29 cellular contexts compared by ENCODE assay signal in the genomic region with DNA sequence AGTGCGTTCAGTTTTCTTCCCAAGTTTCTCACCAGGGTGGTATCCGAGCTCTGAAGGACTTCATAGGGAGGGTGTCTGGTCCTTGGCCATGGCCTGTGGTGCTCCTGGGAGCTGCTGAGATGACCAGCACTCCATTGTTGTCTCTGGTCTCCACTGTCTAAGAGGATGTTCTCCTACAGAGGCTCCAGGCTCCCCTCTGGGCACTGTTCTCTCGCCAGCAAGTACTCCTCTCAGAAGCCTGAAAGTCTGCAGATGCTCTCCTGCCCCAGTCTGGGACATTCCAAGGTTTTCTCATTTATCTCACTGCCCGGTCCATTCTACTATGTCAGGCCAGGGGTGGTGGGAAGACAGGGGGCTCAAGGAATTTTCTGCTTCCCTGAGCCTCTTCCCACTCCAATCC.
"Had no signal": no experiment of that assay in that cellular context is flagged by ENCODE, and none has a peak within 500 bp of the region (broad histone marks: within the 10 kb centered on the region; RNA-seq: fewer than 3 reads in every experiment).

No MANE protein-coding gene starts in this region.

- H3K4me3 Mint-ChIP-seq: activated CD4-positive, alpha-beta T cell treated with anti-CD3 and anti-CD28 coated beads for 36 hours; activated CD8-positive, alpha-beta T cell treated with anti-CD3 and anti-CD28 coated beads, Interleukin-2, amount 10 ng/mL, durations not matched to agents 7 days and 5 days; activated T-cell treated with anti-CD3 and anti-CD28 coated beads, Interleukin-2, amount 50 U/mL, for 24 hours; IgD-negative memory B cell; T-cell had no signal

- H3K36me3 ChIP-seq: adrenal gland, breast epithelium, MG63, Peyer's patch, SJSA1, WERI-Rb-1 had no signal

- H3K27ac Mint-ChIP-seq: activated CD4-positive, alpha-beta T cell treated with anti-CD3 and anti-CD28 coated beads for 36 hours; activated CD4-positive, alpha-beta T cell treated with anti-CD3 and anti-CD28 coated beads, Interleukin-2, amount 10 ng/mL, durations not matched to agents 7 days and 5 days; activated CD8-positive, alpha-beta T cell treated with anti-CD3 and anti-CD28 coated beads, Interleukin-2, amount 10 ng/mL, durations not matched to agents 7 days and 5 days; activated naive CD4-positive, alpha-beta T cell treated with anti-CD3 and anti-CD28 coated beads, Interleukin-2, amount 50 U/mL, for 72 hours; activated T-cell treated with anti-CD3 and anti-CD28 coated beads, Interleukin-2, amount 50 U/mL, for 24 hours; IgD-negative memory B cell had no signal

- H3K27ac ChIP-seq: adrenal gland, body of pancreas, breast epithelium, Peyer's patch, SJSA1, WERI-Rb-1 had no signal

- H3K4me1 ChIP-seq: adrenal gland, body of pancreas, breast epithelium, Peyer's patch, SJSA1 had no signal

- H3K27me3 Mint-ChIP-seq: activated CD4-positive, alpha-beta T cell treated with anti-CD3 and anti-CD28 coated beads for 36 hours; activated T-cell treated with anti-CD3 and anti-CD28 coated beads, Interleukin-2, amount 50 U/mL, for 24 hours had no signal

- ATAC-seq: activated CD4-positive, alpha-beta T cell treated with anti-CD3 and anti-CD28 coated beads for 36 hours; activated CD8-positive, alpha-beta T cell treated with anti-CD3 and anti-CD28 coated beads, Interleukin-2, amount 10 ng/mL, durations not matched to agents 7 days and 5 days; activated naive CD4-positive, alpha-beta T cell treated with anti-CD3 and anti-CD28 coated beads, Interleukin-2, amount 50 U/mL, for 72 hours; body of pancreas; T-cell had no signal

- H3K9me3 Mint-ChIP-seq: activated naive CD4-positive, alpha-beta T cell treated with anti-CD3 and anti-CD28 coated beads, Interleukin-2, amount 50 U/mL, for 72 hours; activated T-cell treated with anti-CD3 and anti-CD28 coated beads, Interleukin-2, amount 50 U/mL, for 24 hours had no signal

- H3K4me3 ChIP-seq: adrenal gland, body of pancreas, breast epithelium, MG63, Peyer's patch, SJSA1 had no signal

- H3K36me3 Mint-ChIP-seq: activated naive CD4-positive, alpha-beta T cell treated with anti-CD3 and anti-CD28 coated beads, Interleukin-2, amount 50 U/mL, for 72 hours had no signal

- H3K27me3 ChIP-seq: adrenal gland, body of pancreas, MG63, Peyer's patch had no signal

- H3K9me3 ChIP-seq: adrenal gland, body of pancreas, breast epithelium, MG63, Peyer's patch, SK-N-SH had no signal

- DNase-seq: activated CD4-positive, alpha-beta T cell treated with anti-CD3 and anti-CD28 coated beads for 36 hours; activated CD4-positive, alpha-beta T cell treated with anti-CD3 and anti-CD28 coated beads, Interleukin-2, amount 10 ng/mL, durations not matched to agents 7 days and 5 days; activated CD4-positive, alpha-beta T cell treated with anti-CD3 and anti-CD28 coated beads, Interleukin-2, amount 50 U/mL, for 48 hours; activated CD8-positive, alpha-beta T cell treated with anti-CD3 and anti-CD28 coated beads, Interleukin-2, amount 10 ng/mL, durations not matched to agents 7 days and 5 days; activated naive CD4-positive, alpha-beta T cell; activated T-cell treated with anti-CD3 and anti-CD28 coated beads, Interleukin-2, amount 50 U/mL, for 24 hours; body of pancreas; Kasumi-1; KG1; MG63; MV-4-11; NCI-H1092; NCI-H1436 treated with DMSO at 0.1 percent for 48 hours; NCI-H1694 treated with DMSO at 0.1 percent for 48 hours; NCI-H2029; NCI-H345; NCI-H524 treated with DMSO at 0.1 percent for 48 hours; RPMI8226; SHP77 treated with DMSO at 0.1 percent for 48 hours; SK-N-SH; T-helper 9 cell; WERI-Rb-1 had no signal

- H3K9ac ChIP-seq: SK-N-SH had no signal
